ENCODE assay signal across 11 cellular contexts in the genomic region with DNA sequence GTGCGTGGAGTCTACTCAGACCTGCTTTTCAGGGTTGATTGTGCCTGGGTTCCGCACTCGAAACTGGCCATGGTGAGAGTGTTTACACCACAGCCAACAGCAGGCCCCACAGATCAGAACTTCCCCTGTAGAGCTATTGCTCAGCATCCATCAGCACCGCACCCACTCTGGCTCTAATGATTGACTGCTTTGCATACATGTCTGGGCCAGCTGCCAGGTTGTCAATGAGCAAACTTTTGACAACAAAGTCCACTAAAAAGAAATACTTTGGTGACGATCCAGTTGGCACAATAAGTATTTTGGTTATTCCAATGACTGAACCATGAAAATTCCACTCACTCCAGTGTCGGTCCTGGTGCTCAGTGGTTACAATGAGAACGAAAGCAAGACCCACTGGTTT.
DNase-seq lines count a peak whose midpoint lies in the region; ATAC-seq, FAIRE-seq and TF ChIP-seq lines count a peak whose summit lies in the region.
"Had no signal": no experiment of that assay in that cellular context is flagged by ENCODE, and none has a peak within 500 bp of the region (broad histone marks: within the 10 kb centered on the region; RNA-seq: fewer than 3 reads in every experiment).

No MANE protein-coding gene starts in this region.

- no peak for TF ChIP-seq RAD21 in liver (IDR thresholded peaks at IDR 0.05)
- no peak for TF ChIP-seq RAD21 in HepG2 (CRISPR knock-in tag; IDR thresholded peaks at IDR 0.05)

- CTCF ChIA-PET in HepG2 (lab: Yijun Ruan, JAX; ENCODE audit: low intra/inter-chr PET ratio, low total read pairs): no interaction called here

- peaks cover 0 to 10% (median under 1%) of the 10 kb centered on the region in 4 donors for H3K9me3 ChIP-seq in liver (ENCODE audit: control insufficient read depth in 4 of 4, low read length in 3 of 4)
- H3K9me3 ChIP-seq in HepG2 (ENCODE audit: low read length): no peaks in the 10 kb centered on the region
- no peaks in the 10 kb centered on the region for H3K9me3 ChIP-seq in hepatocyte (ENCODE audit: low read depth)
- peaks cover 0 to 10% (median 0%) of the 10 kb centered on the region in 3 donors for H3K9me3 ChIP-seq in gastroesophageal sphincter

- no peak overlapping the region for H3K4me3 ChIP-seq in liver (ENCODE audit: low read depth in 1 of 3, low read length in 3 of 3)
- no peak overlapping the region for H3K4me3 ChIP-seq in HepG2 (replicated peaks in 1 of 3; ENCODE audit: insufficient read depth in 1 of 3, low read depth in 2 of 3, low read length in 3 of 3)
- H3K4me3 ChIP-seq in astrocyte of the cerebellum (ENCODE audit: low read depth, low read length): no peak overlapping the region
- H3K4me3 ChIP-seq in hepatocyte: no peak overlapping the region
- no peak overlapping the region for H3K4me3 ChIP-seq in gastroesophageal sphincter

- H2AFZ ChIP-seq in HepG2 (ENCODE audit: low read length): no peak overlapping the region
- no peak overlapping the region for H2AFZ ChIP-seq in hepatocyte

- TF ChIP-seq POLR2A in HepG2 (IDR thresholded peaks at IDR 0.05; ENCODE audit: insufficient read depth in 1 of 2, low read depth in 2 of 2, low read length in 2 of 2): no peak
- TF ChIP-seq POLR2A in gastroesophageal sphincter (IDR thresholded peaks at IDR 0.05): no peak

- H3K9ac ChIP-seq in liver (ENCODE audit: low read depth in 1 of 2, low read length in 2 of 2) (no peak overlapping the region), HepG2 (ENCODE audit: insufficient read depth, low read depth, low read length) (no peak overlapping the region)

- H3K27me3 ChIP-seq in liver (ENCODE audit: control insufficient read depth in 4 of 4, insufficient read depth in 4 of 4, low read length in 3 of 4): peaks cover 0 to 6% (median 0%) of the 10 kb centered on the region in 4 donors
- peaks cover 4 to 41% of the 10 kb centered on the region in 2 experiments; a peak in 4 of 5 replicates for H3K27me3 ChIP-seq in HepG2 (ENCODE audit: control insufficient read depth in 1 of 2, insufficient read depth in 2 of 2, low read length in 2 of 2)
- peaks cover 11% of the 10 kb centered on the region for H3K27me3 ChIP-seq in hepatocyte
- peaks cover 91% of the 10 kb centered on the region for H3K27me3 ChIP-seq in gastroesophageal sphincter

- WGBS in liver: 52% methylated on average over 7 of the region's 7 CpGs
- WGBS in HepG2 (ENCODE audit: low lambda C conversion rate): 17% methylated on average over 7 of the region's 7 CpGs
- 89% methylated on average over 7 of the region's 7 CpGs for WGBS in hepatocyte (ENCODE audit: low lambda C conversion rate, missing lambda C conversion rate)
- WGBS in gastroesophageal sphincter (ENCODE audit: low coverage in 1 of 2), 2 donors: 56 to 60% methylated on average over 3 to 6 of the region's 7 CpGs

- H4K20me1 ChIP-seq in HepG2 (ENCODE audit: insufficient read depth, low read length) (no peaks in the 10 kb centered on the region), hepatocyte (ENCODE audit: insufficient read depth, poor library complexity, severe bottlenecking) (no peaks in the 10 kb centered on the region)

- no peaks in the 10 kb centered on the region for H3K36me3 ChIP-seq in liver (ENCODE audit: control insufficient read depth in 4 of 4, insufficient read depth in 3 of 4, low read depth in 1 of 4, low read length in 3 of 4)
- H3K36me3 ChIP-seq in HepG2 (replicated peaks in 1 of 2; ENCODE audit: control insufficient read depth in 1 of 2, insufficient read depth in 2 of 2, low read length in 2 of 2): no peaks in the 10 kb centered on the region
- no peaks in the 10 kb centered on the region for H3K36me3 ChIP-seq in hepatocyte (replicated peaks; ENCODE audit: insufficient read depth, low read depth)
- no peaks in the 10 kb centered on the region for H3K36me3 ChIP-seq in gastroesophageal sphincter

- in situ Hi-C loops in HepG2 (cut with HindIII; ENCODE audit: extremely low pct_ligation_motif_present, low pct_unique_long_range_greater_than_20kb) (no loop called here), astrocyte of the cerebellum (cut with HindIII; ENCODE audit: low sequenced_read_pairs) (no loop called here)

- H3K9me2 ChIP-seq in hepatocyte (replicated peaks; ENCODE audit: insufficient read depth): no peaks in the 10 kb centered on the region

- H3K79me2 ChIP-seq in HepG2 (ENCODE audit: insufficient read depth, low read length) (no peaks in the 10 kb centered on the region), hepatocyte (no peaks in the 10 kb centered on the region)

- intact Hi-C loops in HepG2 (cut with micrococcal nuclease; ENCODE audit: unreplicated experiment): no loop called here
- intact Hi-C loops in cardiac septum (cut with DNase I): no loop called here

- DNase-seq in HepG2 (ENCODE audit: low spot score) (no peak), astrocyte of the cerebellum (ENCODE audit: low read depth) (peak; percentile 82), hepatocyte (ENCODE audit: low spot score) (peak; percentile 38), NOMO-1 treated with dmso at 0.1 percent for 144 hours (lab: John Stamatoyannopoulos, UW; ENCODE audit: unreplicated experiment) (no peak), UCSD-AML1 (lab: John Stamatoyannopoulos, UW; ENCODE audit: unreplicated experiment) (no peak), cardiac septum (ENCODE audit: low spot score) (no peak)
- DNase-seq: activated naive CD4-positive, alpha-beta T cell; stimulated activated CD4-positive, alpha-beta T cell treated with anti-CD3 and anti-CD28 coated beads, Interleukin-12 subunit alpha, Interleukin-12 subunit beta, amount 100 ng/mL, for 4 hours had no signal

- no TSS peak for BruUV-seq in HepG2 (replicated peaks; lab: Mats Ljungman, UMichigan)

- POLR2A ChIA-PET in HepG2 (lab: Yijun Ruan, JAX): no interaction called here

- no peak for TF ChIP-seq EP300 in HepG2 (IDR thresholded peaks at IDR 0.05; ENCODE audit: low read depth in 2 of 2, low read length in 2 of 2)
- TF ChIP-seq EP300 in HepG2 (CRISPR knock-in tag; IDR thresholded peaks at IDR 0.05; ENCODE audit: borderline replicate concordance): no peak
- no peak for TF ChIP-seq EP300 in gastroesophageal sphincter (IDR thresholded peaks at IDR 0.05)

- no peak for FAIRE-seq in HepG2 (lab: Jason Lieb, UNC)
- FAIRE-seq: D721Med had no signal

- ATAC-seq in HepG2 (no peak), gastroesophageal sphincter (no peak)

- H3K4me2 ChIP-seq in HepG2 (ENCODE audit: low read depth, low read length): no peak overlapping the region
- H3K4me2 ChIP-seq in hepatocyte: no peak overlapping the region

- TF ChIP-seq CTCF in liver (IDR thresholded peaks at IDR 0.05; ENCODE audit: low read depth, low read length, missing input control): no peak
- TF ChIP-seq CTCF in HepG2 (CRISPR knock-in tag; IDR thresholded peaks at IDR 0.05): no peak
- no peak for TF ChIP-seq CTCF in astrocyte of the cerebellum (IDR thresholded peaks at IDR 0.05; ENCODE audit: low read depth, low read length, missing control alignments)
- TF ChIP-seq CTCF in hepatocyte (IDR thresholded peaks at IDR 0.05; ENCODE audit: poor library complexity): no peak
- no peak for TF ChIP-seq CTCF in gastroesophageal sphincter (IDR thresholded peaks at IDR 0.05)

- H3K27ac ChIP-seq in liver (ENCODE audit: low read depth in 1 of 2, low read length in 2 of 2) (no peak overlapping the region), HepG2 (ENCODE audit: extremely low read length, insufficient read depth, low read length) (no peak overlapping the region), hepatocyte (no peak overlapping the region), gastroesophageal sphincter (no peak overlapping the region)

- H3K4me1 ChIP-seq in liver (ENCODE audit: control insufficient read depth in 4 of 4, insufficient read depth in 4 of 4, low read length in 3 of 4) (peaks cover 0 to 5% (median 3%) of the 10 kb centered on the region in 4 donors), HepG2 (ENCODE audit: insufficient read depth, low read length) (no peaks in the 10 kb centered on the region), hepatocyte (ENCODE audit: insufficient read depth) (peaks cover 5% of the 10 kb centered on the region), gastroesophageal sphincter (no peaks in the 10 kb centered on the region)

TF ChIP-seq in HepG2, 621 proteins besides CTCF, POLR2A, EP300 and RAD21 (continues in another document):
- TF ChIP-seq FOXJ3 (CRISPR knock-in tag; IDR thresholded peaks at IDR 0.05; ENCODE audit: borderline replicate concordance) (no peak), ZNF124 (CRISPR knock-in tag; IDR thresholded peaks at IDR 0.05) (no peak), DPF2 (CRISPR knock-in tag; IDR thresholded peaks at IDR 0.05; ENCODE audit: borderline replicate concordance, low read depth) (no peak), ZNF362 (CRISPR knock-in tag; IDR thresholded peaks at IDR 0.05; ENCODE audit: borderline replicate concordance) (no peak), NPAS2 (CRISPR knock-in tag; IDR thresholded peaks at IDR 0.05; ENCODE audit: borderline replicate concordance) (no peak), HMG20A (CRISPR knock-in tag; IDR thresholded peaks at IDR 0.05; ENCODE audit: borderline replicate concordance) (no peak), ZNF225 (CRISPR knock-in tag; IDR thresholded peaks at IDR 0.05) (no peak), NONO (IDR thresholded peaks at IDR 0.05) (no peak), NONO (CRISPR knock-in tag; conservative IDR thresholded peaks at IDR 0.05) (no peak)
- TF ChIP-seq, protein P1, sequence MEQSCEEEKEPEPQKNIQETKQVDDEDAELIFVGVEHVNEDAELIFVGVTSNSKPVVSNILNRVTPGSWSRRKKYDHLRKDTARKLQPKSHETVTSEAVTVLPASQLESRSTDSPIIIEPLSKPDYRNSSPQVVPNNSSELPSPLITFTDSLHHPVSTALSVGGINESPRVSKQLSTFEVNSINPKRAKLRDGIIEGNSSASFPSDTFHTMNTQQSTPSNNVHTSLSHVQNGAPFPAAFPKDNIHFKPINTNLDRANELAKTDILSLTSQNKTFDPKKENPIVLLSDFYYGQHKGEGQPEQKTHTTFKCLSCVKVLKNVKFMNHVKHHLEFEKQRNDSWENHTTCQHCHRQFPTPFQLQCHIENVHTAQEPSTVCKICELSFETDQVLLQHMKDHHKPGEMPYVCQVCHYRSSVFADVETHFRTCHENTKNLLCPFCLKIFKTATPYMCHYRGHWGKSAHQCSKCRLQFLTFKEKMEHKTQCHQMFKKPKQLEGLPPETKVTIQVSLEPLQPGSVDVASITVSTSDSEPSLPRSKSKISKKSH (CRISPR knock-in tag; IDR thresholded peaks at IDR 0.05; ENCODE audit: borderline replicate concordance): no peak

Comparison
In these comparisons a context has a peak if more than half of its experiments do, and no peak if none do; other contexts are left out.
1. DNase-seq: peak in astrocyte of the cerebellum (single experiment) and hepatocyte (single experiment); none in HepG2 (single experiment), NOMO-1 treated with dmso at 0.1 percent for 144 hours (single experiment), UCSD-AML1 (single experiment) and cardiac septum (single experiment).